Comparison of ENCODE assay signal across 10 cellular contexts in the genomic region with DNA sequence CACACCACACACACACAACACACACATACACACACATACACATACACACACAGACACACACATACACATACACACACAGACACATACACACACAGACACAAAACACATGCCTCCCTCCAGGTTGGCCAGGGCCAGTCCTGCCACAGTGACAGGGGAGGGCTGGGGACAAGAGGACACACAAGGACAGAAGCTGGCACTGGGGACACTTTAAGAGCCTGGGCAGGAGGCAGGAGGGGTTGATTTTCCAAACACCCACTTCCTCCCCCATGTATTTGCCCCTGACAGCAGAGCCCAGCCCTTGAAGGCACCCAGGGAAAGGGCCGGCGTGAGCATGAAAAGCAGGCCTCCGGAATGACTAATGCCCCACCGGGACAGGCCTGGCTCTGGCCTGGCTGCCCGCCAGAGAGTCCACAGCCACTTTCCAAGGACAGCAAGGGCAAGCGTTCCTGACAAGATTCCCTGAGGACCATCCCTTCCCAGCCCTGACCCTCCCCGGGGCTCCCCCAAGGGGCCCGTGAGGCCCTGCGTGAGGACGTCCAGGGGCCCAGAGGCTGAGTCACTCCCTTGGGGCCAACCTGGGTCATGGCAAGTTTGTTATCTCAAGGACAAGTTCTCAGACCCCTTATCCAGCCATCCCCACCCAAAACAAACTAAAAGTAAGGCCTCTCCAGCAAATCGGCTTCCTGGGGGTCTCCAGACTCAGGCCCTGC.
DNase-seq lines count a peak whose midpoint lies in the region; ATAC-seq, FAIRE-seq and TF ChIP-seq lines count a peak whose summit lies in the region.
"Had no signal": no experiment of that assay in that cellular context is flagged by ENCODE, and none has a peak within 500 bp of the region (broad histone marks: within the 10 kb centered on the region; RNA-seq: fewer than 3 reads in every experiment).

No MANE protein-coding gene starts in this region.

- H3K9me2 ChIP-seq in OCI-LY7 (ENCODE audit: insufficient read depth, low read length), result no peaks in the 10 kb centered on the region

- no peaks in the 10 kb centered on the region for H3K4me1 ChIP-seq in OCI-LY7 (ENCODE audit: insufficient read depth, low read length, poor library complexity, severe bottlenecking)

- no peak overlapping the region for H3K4me3 ChIP-seq in OCI-LY7 (ENCODE audit: low read depth, low read length, poor library complexity, severe bottlenecking)

- H3K4me2 ChIP-seq in OCI-LY7 (ENCODE audit: low read length), result no peak overlapping the region

- FAIRE-seq in HTR-8/SVneo (lab: Jason Lieb, UNC), result peak; percentile 92
- FAIRE-seq: TTC549 had no signal

- H3K9me3 ChIP-seq in OCI-LY7 (ENCODE audit: low read length), result no peaks in the 10 kb centered on the region

- intact Hi-C loops in OCI-LY7 (cut with micrococcal nuclease; ENCODE audit: unreplicated experiment), result no loop called here

- H3K4me3 Mint-ChIP-seq in type B pancreatic cell (peak overlapping the region; percentile 17), glutamatergic neuron (ENCODE audit: unreplicated experiment) (no peak overlapping the region)

- CTCF ChIA-PET in OCI-LY7 (lab: Charles Lee; ENCODE audit: unreplicated experiment), result no interaction called here

- H3K79me2 ChIP-seq in OCI-LY7 (ENCODE audit: insufficient read depth, low read depth, low read length), result no peaks in the 10 kb centered on the region

- H2AFZ ChIP-seq in OCI-LY7 (ENCODE audit: low read length), result no peak overlapping the region

- POLR2A ChIA-PET in OCI-LY7 (lab: Charles Lee), result interaction anchor here (0.7 kb wide), 1 partner anchor 24 kb away, joined by 3 read pairs; no protein-coding TSS in a partner anchor

- peaks cover 5% of the 10 kb centered on the region for H3K36me3 Mint-ChIP-seq in type B pancreatic cell
- peaks cover 4% of the 10 kb centered on the region for H3K36me3 Mint-ChIP-seq in glutamatergic neuron (ENCODE audit: unreplicated experiment)

- H3K9me3 Mint-ChIP-seq in type B pancreatic cell (no peaks in the 10 kb centered on the region), glutamatergic neuron (ENCODE audit: unreplicated experiment) (peaks cover 9% of the 10 kb centered on the region)

- no peaks in the 10 kb centered on the region for H3K27me3 Mint-ChIP-seq in type B pancreatic cell
- peaks cover 8% of the 10 kb centered on the region for H3K27me3 Mint-ChIP-seq in glutamatergic neuron (ENCODE audit: unreplicated experiment)

- no peaks in the 10 kb centered on the region for H4K20me1 ChIP-seq in OCI-LY7 (ENCODE audit: insufficient read depth, low read length)

- TF ChIP-seq CTCF in type B pancreatic cell (conservative IDR thresholded peaks at IDR 0.05) (no peak), glutamatergic neuron (IDR thresholded peaks at IDR 0.05; ENCODE audit: partially characterized antibody, unreplicated experiment) (no peak), OCI-LY7 (conservative IDR thresholded peaks at IDR 0.05; ENCODE audit: low read length) (no peak)

- ATAC-seq in GM21367 (IDR thresholded peaks at IDR 0.05; ENCODE audit: unreplicated experiment), result no peak

- H3K27ac Mint-ChIP-seq in type B pancreatic cell, result no peak overlapping the region
- no peak overlapping the region for H3K27ac Mint-ChIP-seq in glutamatergic neuron (ENCODE audit: unreplicated experiment)

- no TSS peak for BruUV-seq in OCI-LY7 (replicated peaks; lab: Mats Ljungman, UMichigan)

- H3K4me1 Mint-ChIP-seq in type B pancreatic cell (ENCODE audit: unreplicated experiment) (peaks cover 12% of the 10 kb centered on the region), glutamatergic neuron (ENCODE audit: low read depth, unreplicated experiment) (peaks cover 7% of the 10 kb centered on the region)

- H3K27ac ChIP-seq in OCI-LY7 (ENCODE audit: low read depth, low read length, poor library complexity, severe bottlenecking), result no peak overlapping the region

- H3K36me3 ChIP-seq in OCI-LY7 (ENCODE audit: insufficient read depth, low read length), result no peaks in the 10 kb centered on the region

- DNase-seq in HTR-8/SVneo (ENCODE audit: insufficient read length, low spot score) (peak; percentile 47), dermis blood vessel endothelial cell (peak; percentile 68), lung microvascular endothelial cell (ENCODE audit: low read depth in 2 of 2) (peak; percentile 54 to 60), type B pancreatic cell (ENCODE audit: extremely low spot score, unreplicated experiment) (peak; percentile 67), SKM-1 (lab: John Stamatoyannopoulos, UW; ENCODE audit: unreplicated experiment) (no peak), glutamatergic neuron (no peak), OCI-LY7 (ENCODE audit: low spot score) (no peak)
- DNase-seq: stimulated activated CD4-positive, alpha-beta T cell treated with anti-CD3 and anti-CD28 coated beads, Interleukin-15, amount 100 ng/mL, for 24 hours had no signal

Comparison
In these comparisons a context has a peak if more than half of its experiments do, and no peak if none do; other contexts are left out.
1. DNase-seq: peak in HTR-8/SVneo (single experiment), dermis blood vessel endothelial cell (single experiment), lung microvascular endothelial cell (2 of 2) and type B pancreatic cell (single experiment); none in SKM-1 (single experiment), glutamatergic neuron (single experiment) and OCI-LY7 (single experiment).